In the genomic region with DNA sequence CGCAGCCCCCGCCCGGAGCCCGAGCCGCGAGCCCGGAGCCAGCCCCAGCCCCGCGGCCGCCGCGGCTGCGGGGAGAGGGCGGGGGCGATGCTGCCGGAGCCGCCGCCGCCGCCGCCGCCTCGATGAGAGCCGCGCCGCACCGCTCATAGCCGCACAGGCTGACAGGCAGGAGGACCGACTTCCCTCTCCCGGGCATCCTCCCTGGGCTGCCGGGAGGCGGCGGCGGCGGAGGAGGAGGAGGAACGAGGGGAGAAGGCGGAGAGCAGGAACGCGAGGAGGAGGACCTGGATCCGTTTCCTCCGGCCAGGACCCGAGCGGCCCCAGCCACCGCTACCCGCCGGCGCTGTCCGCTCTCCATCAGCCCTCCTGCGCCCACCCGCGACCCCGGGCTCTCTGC, we compare ENCODE assay signal across 8 cellular contexts. TPM values are rescaled to one million over a fixed set of nuclear protein-coding genes. Genes with fewer than 3 reads are reported as not detected.
DNase-seq lines count a peak whose midpoint lies in the region; ATAC-seq and TF ChIP-seq lines count a peak whose summit lies in the region.

No MANE protein-coding gene starts in this region.

- no peaks in the 10 kb centered on the region for H3K9me2 ChIP-seq in OCI-LY7 (ENCODE audit: insufficient read depth, low read length)

- H3K4me1 ChIP-seq in OCI-LY7 (ENCODE audit: insufficient read depth, low read length, poor library complexity, severe bottlenecking) (peaks cover 22% of the 10 kb centered on the region), lower lobe of right lung (peaks cover 19% of the 10 kb centered on the region), tibial artery (peaks cover 0 to 19% (median 10%) of the 10 kb centered on the region in 4 donors)

- BruUV-seq in OCI-LY7 (replicated peaks; lab: Mats Ljungman, UMichigan), result no TSS peak

- intact Hi-C loops in OCI-LY7 (cut with micrococcal nuclease; ENCODE audit: unreplicated experiment) (no loop called here), lower lobe of right lung (cut with DNase I) (no loop called here), tibial artery (cut with DNase I; ENCODE audit: low total_unique reads) (loop anchor here (5.0 to 10.0 kb wide), 2 partner anchors 112 to 239 kb away; no protein-coding TSS in a partner anchor)

- H3K4me2 ChIP-seq in OCI-LY7 (ENCODE audit: low read length), result peak overlapping the region; percentile 72

- no peak overlapping the region for H3K27ac ChIP-seq in OCI-LY7 (ENCODE audit: low read depth, low read length, poor library complexity, severe bottlenecking)
- peak overlapping the region; percentile 72 to 80 for H3K27ac ChIP-seq in coronary artery
- peak overlapping the region; percentile 49 for H3K27ac ChIP-seq in lower lobe of right lung
- peak overlapping the region; percentile 83 to 85 for H3K27ac ChIP-seq in tibial artery

- DNase-seq in AG08395 (ENCODE audit: low spot score) (peak; percentile 63), OCI-LY7 (ENCODE audit: low spot score) (peak; percentile 23), coronary artery (ENCODE audit: low spot score) (no peak), lower lobe of right lung (no peak), tibial artery (peak; percentile 34 to 75), DMS153 treated with DMSO at 0.1 percent for 48 hours (lab: John Stamatoyannopoulos, UW; ENCODE audit: unreplicated experiment) (no peak)

- peaks cover 23% of the 10 kb centered on the region for H3K27me3 ChIP-seq in lower lobe of right lung (ENCODE audit: low read depth)
- no peaks in the 10 kb centered on the region for H3K27me3 ChIP-seq in tibial artery

- no peaks in the 10 kb centered on the region; the same call in 1 of the 2 replicates for H4K20me1 ChIP-seq in OCI-LY7 (ENCODE audit: insufficient read depth, low read length)

- ATAC-seq in GM18517 (IDR thresholded peaks at IDR 0.05; ENCODE audit: unreplicated experiment), result peak; percentile 27
- peak; percentile 30 for ATAC-seq in HG02885 (IDR thresholded peaks at IDR 0.05; ENCODE audit: poor library complexity, unreplicated experiment)
- peak; percentile 2 to 11 for ATAC-seq in lower lobe of right lung

- POLR2A ChIA-PET in OCI-LY7 (lab: Charles Lee), result no interaction called here

- no peak for TF ChIP-seq CTCF in OCI-LY7 (conservative IDR thresholded peaks at IDR 0.05; ENCODE audit: low read length)
- TF ChIP-seq CTCF in coronary artery (IDR thresholded peaks at IDR 0.05), result no peak
- no peak for TF ChIP-seq CTCF in lower lobe of right lung (IDR thresholded peaks at IDR 0.05)
- peak in 1 of 2 experiments; percentile 10 for TF ChIP-seq CTCF in tibial artery (IDR thresholded peaks at IDR 0.05)

- no peak overlapping the region for H2AFZ ChIP-seq in OCI-LY7 (ENCODE audit: low read length)

- H3K9me3 ChIP-seq in OCI-LY7 (ENCODE audit: low read length) (no peaks in the 10 kb centered on the region), lower lobe of right lung (no peaks in the 10 kb centered on the region), tibial artery (no peaks in the 10 kb centered on the region)

- no peaks in the 10 kb centered on the region for H3K79me2 ChIP-seq in OCI-LY7 (ENCODE audit: insufficient read depth, low read depth, low read length)

- H3K36me3 ChIP-seq in OCI-LY7 (ENCODE audit: insufficient read depth, low read length) (no peaks in the 10 kb centered on the region), lower lobe of right lung (no peaks in the 10 kb centered on the region), tibial artery (no peaks in the 10 kb centered on the region)

- H3K4me3 ChIP-seq in OCI-LY7 (ENCODE audit: low read depth, low read length, poor library complexity, severe bottlenecking) (peak overlapping the region; percentile 67), coronary artery (peak overlapping the region; percentile 73), lower lobe of right lung (peak overlapping the region; percentile 68), tibial artery (peak overlapping the region; percentile 61 to 75)

- CTCF ChIA-PET in OCI-LY7 (lab: Charles Lee; ENCODE audit: unreplicated experiment), result no interaction called here

RNA-seq across cellular contexts. Expression of a gene that starts 0.4 kb away (rescaled TPM):
- total RNA-seq in OCI-LY7 (2014; rRNA removed; shearing (Covaris generic)), result 0.49 and 0.66 TPM in 2 replicates
- total RNA-seq in OCI-LY7 (2022) (0.23 and 0.31 TPM in 2 replicates), lower lobe of right lung (12.9 TPM)

Comparison
In these comparisons a context has a peak if more than half of its experiments do, and no peak if none do; other contexts are left out.
1. DNase-seq: peak in AG08395 (single experiment), OCI-LY7 (single experiment) and tibial artery (2 of 2); none in coronary artery (single experiment), lower lobe of right lung (single experiment) and DMS153 treated with DMSO at 0.1 percent for 48 hours (single experiment).
2. Peak in every context shown above with its lines, with median percentiles within 50 percentile points of each other: ATAC-seq and H3K4me3 ChIP-seq.